ENCODE assay signal across 8 cellular contexts in genomic region chr19:52028027-52028779, GRCh38. TPM values are rescaled to one million over a fixed set of nuclear protein-coding genes. Genes with fewer than 3 reads are reported as not detected.
DNase-seq lines count a peak whose midpoint lies in the region; ATAC-seq, FAIRE-seq and TF ChIP-seq lines count a peak whose summit lies in the region.

ZNF614 (minus strand) TSS chr19:52028379; CDS start chr19:52025745, 2,634 bp downstream.

- H3K36me3 ChIP-seq in BJ (ENCODE audit: control insufficient read depth, insufficient read depth, low read length) = peaks cover 7% of the 10 kb centered on the region
- H3K36me3 ChIP-seq in HepG2 (replicated peaks in 1 of 2; ENCODE audit: control insufficient read depth in 1 of 2, insufficient read depth in 2 of 2, low read length in 2 of 2) = peaks cover 7 to 21% of the 10 kb centered on the region in 2 experiments; a peak in 4 of 5 replicates

- TF ChIP-seq RAD21 in HepG2 (CRISPR knock-in tag; IDR thresholded peaks at IDR 0.05) = peak; percentile 57; the same call in 1 of the 2 replicates

- TF ChIP-seq POLR2A in HepG2 (IDR thresholded peaks at IDR 0.05; ENCODE audit: insufficient read depth in 1 of 2, low read depth in 2 of 2, low read length in 2 of 2) = peak; percentile 84 to 93

- CTCF ChIA-PET in BJ (lab: Yijun Ruan, JAX) = no interaction called here
- CTCF ChIA-PET in HepG2 (lab: Yijun Ruan, JAX; ENCODE audit: low intra/inter-chr PET ratio, low total read pairs) = no interaction called here

- H3K27ac Mint-ChIP-seq in dendritic cell treated with granulocyte-macrophage colony-stimulating factor and Interleukin-4, amounts not matched to agents 40 ng/mL and 50 ng/mL, for 4 days = peak within 1 kb of the TSS; percentile 100

- peak; percentile 79 for ATAC-seq in HG03439 (IDR thresholded peaks at IDR 0.05; ENCODE audit: unreplicated experiment)
- peak; percentile 93 for ATAC-seq in HepG2

- no peaks in the 10 kb centered on the region; the same call in 1 of the 2 replicates for H4K20me1 ChIP-seq in HepG2 (ENCODE audit: insufficient read depth, low read length)

- in situ Hi-C loops in HepG2 (cut with HindIII; ENCODE audit: extremely low pct_ligation_motif_present, low pct_unique_long_range_greater_than_20kb) = no loop called here

- peak within 1 kb of the TSS; percentile 97 for H3K9ac ChIP-seq in HepG2 (ENCODE audit: insufficient read depth, low read depth, low read length)

- H3K4me3 ChIP-seq in BJ (ENCODE audit: low read depth, low read length) (peak within 1 kb of the TSS; percentile 53), HepG2 (replicated peaks in 1 of 3; ENCODE audit: insufficient read depth in 1 of 3, low read depth in 2 of 3, low read length in 3 of 3) (peak within 1 kb of the TSS; percentile 89 to 100 (median 95))

- FAIRE-seq in HepG2 (lab: Jason Lieb, UNC) = no peak

- peak within 1 kb of the TSS; percentile 84 for H3K4me2 ChIP-seq in HepG2 (ENCODE audit: low read depth, low read length)

- peaks cover 43% of the 10 kb centered on the region for H3K79me2 ChIP-seq in HepG2 (ENCODE audit: insufficient read depth, low read length)

- TF ChIP-seq CTCF in BJ (IDR thresholded peaks at IDR 0.05; ENCODE audit: insufficient read depth, low read depth, low read length) = no peak
- no peak for TF ChIP-seq CTCF in HepG2 (CRISPR knock-in tag; IDR thresholded peaks at IDR 0.05)

- peaks cover 27% of the 10 kb centered on the region for H3K4me1 Mint-ChIP-seq in dendritic cell treated with granulocyte-macrophage colony-stimulating factor and Interleukin-4, amounts not matched to agents 40 ng/mL and 50 ng/mL, for 4 days (ENCODE audit: low read depth)

- H3K27me3 ChIP-seq in BJ (ENCODE audit: control insufficient read depth, insufficient read depth, low read length) = no peaks in the 10 kb centered on the region
- no peaks in the 10 kb centered on the region; a peak in 2 of 5 replicates for H3K27me3 ChIP-seq in HepG2 (ENCODE audit: control insufficient read depth in 1 of 2, insufficient read depth in 2 of 2, low read length in 2 of 2)

- peak; percentile 40 for DNase-seq in BJ (ENCODE audit: low read depth)
- DNase-seq in GM19238 (ENCODE audit: insufficient read length, low spot score) = peak; percentile 84
- DNase-seq in NCI-H524 treated with DMSO at 0.1 percent for 48 hours (lab: John Stamatoyannopoulos, UW) = peak; percentile 85
- DNase-seq in activated CD4-positive, alpha-beta T cell treated with anti-CD3 and anti-CD28 coated beads, Interleukin-2, amount 50 U/mL, for 48 hours = peak; percentile 83 to 87
- DNase-seq in HepG2 (ENCODE audit: low spot score) = peak; percentile 71
- peak; percentile 76 for DNase-seq in stimulated activated CD4-positive, alpha-beta T cell treated with anti-CD3 and anti-CD28 coated beads, Interleukin-2, amount 100 ng/mL, for 4 hours (ENCODE audit: low read depth)

- POLR2A ChIA-PET in BJ (lab: Charles Lee) (no interaction called here), HepG2 (lab: Yijun Ruan, JAX) (interaction anchor here (0.7 to 1.3 kb wide), 6 partner anchors 8 to 161 kb away, joined by 3 to 10 read pairs (median 4); partner anchors contain the start of genes PPP2R1A and ZNF432)

- peak within 1 kb of the TSS; percentile 42 for H2AFZ ChIP-seq in HepG2 (ENCODE audit: low read length)

- H3K4me3 Mint-ChIP-seq in dendritic cell treated with granulocyte-macrophage colony-stimulating factor and Interleukin-4, amounts not matched to agents 40 ng/mL and 50 ng/mL, for 4 days = peak within 1 kb of the TSS; percentile 98

- peaks cover 19% of the 10 kb centered on the region for H3K9me3 ChIP-seq in HepG2 (ENCODE audit: low read length)

- intact Hi-C loops in dendritic cell treated with granulocyte-macrophage colony-stimulating factor and Interleukin-4, amounts not matched to agents 40 ng/mL and 50 ng/mL, for 4 days (cut with micrococcal nuclease) = loop anchor here (1.0 kb wide), 2 partner anchors 20 to 21 kb away; partner anchors contain the start of gene ZNF615
- intact Hi-C loops in HepG2 (cut with micrococcal nuclease; ENCODE audit: unreplicated experiment) = no loop called here

- no TSS peak for BruUV-seq in HepG2 (replicated peaks; lab: Mats Ljungman, UMichigan)

- no peaks in the 10 kb centered on the region for H3K27me3 Mint-ChIP-seq in dendritic cell treated with granulocyte-macrophage colony-stimulating factor and Interleukin-4, amounts not matched to agents 40 ng/mL and 50 ng/mL, for 4 days

- TF ChIP-seq EP300 in HepG2 (IDR thresholded peaks at IDR 0.05; ENCODE audit: low read depth in 2 of 2, low read length in 2 of 2) (peak in 1 of 2 experiments; percentile 48; a peak in 1 of 4 replicates), HepG2 (CRISPR knock-in tag; IDR thresholded peaks at IDR 0.05; ENCODE audit: borderline replicate concordance) (peak; percentile 12; the same call in 1 of the 2 replicates)

- peaks cover 71% of the 10 kb centered on the region for H3K9me3 Mint-ChIP-seq in dendritic cell treated with granulocyte-macrophage colony-stimulating factor and Interleukin-4, amounts not matched to agents 40 ng/mL and 50 ng/mL, for 4 days

- under 1% methylated on average over 25 of the region's 53 CpGs for WGBS in HepG2 (ENCODE audit: low lambda C conversion rate)

- peak within 1 kb of the TSS; percentile 97 for H3K27ac ChIP-seq in HepG2 (ENCODE audit: extremely low read length, insufficient read depth, low read length)

- peaks cover 49% of the 10 kb centered on the region for H3K4me1 ChIP-seq in HepG2 (ENCODE audit: insufficient read depth, low read length)

- H3K36me3 Mint-ChIP-seq in dendritic cell treated with granulocyte-macrophage colony-stimulating factor and Interleukin-4, amounts not matched to agents 40 ng/mL and 50 ng/mL, for 4 days (ENCODE audit: low read depth) = peaks cover 81% of the 10 kb centered on the region

TF ChIP-seq in HepG2, 621 proteins besides CTCF, POLR2A, EP300 and RAD21 (continues in another document):
- no peak for TF ChIP-seq RFXANK (CRISPR knock-in tag; IDR thresholded peaks at IDR 0.05)
- TF ChIP-seq CBFB (CRISPR knock-in tag; IDR thresholded peaks at IDR 0.05) = 0 out of 2 replicates have a peak, but pooled peaks have one; percentile 58
- no peak for TF ChIP-seq ISX (CRISPR knock-in tag; conservative IDR thresholded peaks at IDR 0.05)
- TF ChIP-seq PCBP1 (IDR thresholded peaks at IDR 0.05; ENCODE audit: borderline replicate concordance, low read depth, low read length) = peak; percentile 55; the same call in 1 of the 2 replicates
- TF ChIP-seq JUND (CRISPR knock-in tag; IDR thresholded peaks at IDR 0.05) = peak; percentile 23; the same call in 1 of the 2 replicates
- TF ChIP-seq SKIL (CRISPR knock-in tag; IDR thresholded peaks at IDR 0.05; ENCODE audit: borderline replicate concordance) = no peak
- no peak for TF ChIP-seq FOSL1 (CRISPR knock-in tag; IDR thresholded peaks at IDR 0.05; ENCODE audit: borderline replicate concordance)

RNA-seq across cellular contexts. Expression of gene ZNF614, which starts in this region (rescaled TPM):
- polyA plus RNA-seq in BJ (2011; rRNA removed) = 4.3 and 5.9 TPM in 2 replicates
- polyA minus RNA-seq in BJ (2011; rRNA and poly(A)+ RNA removed) = 2.5 and 2.6 TPM in 2 replicates
- total RNA-seq in HepG2 (2016; rRNA removed; fragmentation: Illumina TruSeq; extraction: Trizol) = 22.8 and 38.2 TPM in 2 replicates
- total RNA-seq in HepG2 (2016; cell fraction: cytosol; rRNA removed; fragmentation: Illumina TruSeq; extraction: Trizol; ENCODE audit: low read depth) = 2.4 and 3.8 TPM in 2 replicates
- total RNA-seq in HepG2 (2016; cell fraction: insoluble cytoplasmic fraction; rRNA removed; fragmentation: Illumina TruSeq; extraction: Trizol) = 22.8 and 38.0 TPM in 2 replicates
- 10.3 and 12.8 TPM in 2 replicates for total RNA-seq in HepG2 (2016; cell fraction: membrane; rRNA removed; fragmentation: Illumina TruSeq; extraction: Trizol)
- total RNA-seq in HepG2 (2016; cell fraction: nucleus; rRNA removed; fragmentation: Illumina TruSeq; extraction: Trizol) = 16.4 and 18.5 TPM in 2 replicates
- 10.0 and 13.0 TPM in 2 replicates for polyA plus RNA-seq in HepG2 (2011; rRNA removed)
- 5.9 and 9.4 TPM in 2 replicates for polyA plus RNA-seq in HepG2 (2011; cell fraction: cytosol; rRNA removed)
- polyA plus RNA-seq in HepG2 (2011; cell fraction: nucleus; rRNA removed) = 6.8 and 8.0 TPM in 2 replicates
- 11.2 and 14.2 TPM in 2 replicates for polyA plus RNA-seq in HepG2 (2012)
- polyA plus RNA-seq in HepG2 (2016; cell fraction: cytosol; fragmentation: Illumina TruSeq; extraction: Trizol; ENCODE audit: low read depth) = 0.99 and 1.6 TPM in 2 replicates
- 23.0 and 25.3 TPM in 2 replicates for polyA plus RNA-seq in HepG2 (2016; cell fraction: insoluble cytoplasmic fraction; fragmentation: Illumina TruSeq; extraction: Trizol; ENCODE audit: low read depth)
- polyA plus RNA-seq in HepG2 (2016; cell fraction: membrane; fragmentation: Illumina TruSeq; extraction: Trizol; ENCODE audit: low read depth) = 3.7 TPM in 2 replicates
- 17.4 and 18.9 TPM in 2 replicates for polyA plus RNA-seq in HepG2 (2016; cell fraction: nucleus; fragmentation: Illumina TruSeq; extraction: Trizol; ENCODE audit: insufficient read depth, low read depth)
- polyA minus RNA-seq in HepG2 (2011; rRNA and poly(A)+ RNA removed; ENCODE audit: low replicate concordance) = 2.9 and 5.3 TPM in 2 replicates
- 10.0 and 11.0 TPM in 2 replicates for polyA minus RNA-seq in HepG2 (2011; cell fraction: cytosol; rRNA and poly(A)+ RNA removed)
- 22.5 and 29.7 TPM in 2 replicates for polyA minus RNA-seq in HepG2 (2011; cell fraction: nucleus; rRNA and poly(A)+ RNA removed)

Comparison
In these comparisons a context has a peak if more than half of its experiments do, and no peak if none do; other contexts are left out.
1. Peak in every context shown above with its lines: DNase-seq, ATAC-seq, H3K4me3 ChIP-seq and H3K27ac ChIP-seq.